Comparison of ENCODE assay signal across 1 cellular context in genomic region chr13:98048263-98048662, GRCh38.
TF ChIP-seq lines count a peak whose summit lies in the region.

No MANE protein-coding gene starts in this region.

TF ChIP-seq in HepG2, 621 proteins besides CTCF, POLR2A, EP300 and RAD21 (continued from another document):
- TF ChIP-seq TRAFD1 (CRISPR knock-in tag; IDR thresholded peaks at IDR 0.05; ENCODE audit: borderline replicate concordance) = no peak
